ENCODE assay signal across 8 cellular contexts in genomic region chr20:462199-462991, GRCh38. TPM values are rescaled to one million over a fixed set of nuclear protein-coding genes. Genes with fewer than 3 reads are reported as not detected.
DNase-seq lines count a peak whose midpoint lies in the region; ATAC-seq and TF ChIP-seq lines count a peak whose summit lies in the region.

Gene TBC1D20, minus strand, starts transcription at chr20:462533. Its CDS starts 128 bp downstream, at chr20:462405.

- H3K23ac ChIP-seq in H9 (ENCODE audit: insufficient read length, low read depth, low read length): no peak within 1 kb of the TSS

- H3K9ac ChIP-seq in H9 (ENCODE audit: extremely low read depth, insufficient read length, low read length) (peak within 1 kb of the TSS; percentile 43), Loucy (ENCODE audit: low read depth, low read length, poor library complexity, severe bottlenecking) (peak within 1 kb of the TSS; percentile 85)

- no peak within 1 kb of the TSS for H2BK120ac ChIP-seq in H9 (ENCODE audit: low read depth, low read length, poor library complexity, severe bottlenecking)

- no peaks in the 10 kb centered on the region for H3K79me1 ChIP-seq in H9 (ENCODE audit: insufficient read depth, low read depth, low read length, poor library complexity, severe bottlenecking)

- H3K9me3 Mint-ChIP-seq in H9 (peaks cover 7 to 8% of the 10 kb centered on the region in 2 experiments), nephron (peaks cover 2% of the 10 kb centered on the region)
- H3K9me3 Mint-ChIP-seq in activated T-helper 2 cell treated with anti-CD3 and anti-CD28 coated beads, Interferon-gamma antibody, Interleukin-2, Interleukin-4, amounts not matched to agents 10 μg/mL and 5 μg/mL and 100 μg/mL, durations not matched to agents 14 hours and 24 hours and 36 hours: peaks cover 7% of the 10 kb centered on the region
- H3K9me3 Mint-ChIP-seq in stimulated activated naive CD8-positive, alpha-beta T cell treated with anti-CD3 and anti-CD28 coated beads, Interleukin-15, Interleukin-2, amounts not matched to agents 100 ng/mL and 50 ng/mL, for 24 hours: no peaks in the 10 kb centered on the region

- H2BK20ac ChIP-seq in H9 (ENCODE audit: low read depth, low read length, poor library complexity, severe bottlenecking): no peak within 1 kb of the TSS

- H3K27ac Mint-ChIP-seq in H9: peak within 1 kb of the TSS in 2 of 3 experiments; percentile 3 to 72; a peak in 2 of 7 replicates
- H3K27ac Mint-ChIP-seq in activated T-helper 2 cell treated with anti-CD3 and anti-CD28 coated beads, Interferon-gamma antibody, Interleukin-2, Interleukin-4, amounts not matched to agents 10 μg/mL and 5 μg/mL and 100 μg/mL, durations not matched to agents 14 hours and 24 hours and 36 hours: peak within 1 kb of the TSS; percentile 89
- peak within 1 kb of the TSS; percentile 84 to 98 (median 92) for H3K27ac Mint-ChIP-seq in nephron
- H3K27ac Mint-ChIP-seq in stimulated activated naive CD8-positive, alpha-beta T cell treated with anti-CD3 and anti-CD28 coated beads, Interleukin-15, Interleukin-2, amounts not matched to agents 100 ng/mL and 50 ng/mL, for 24 hours: peak within 1 kb of the TSS; percentile 87

- no peaks in the 10 kb centered on the region for H3K9me2 ChIP-seq in Loucy (replicated peaks; ENCODE audit: low read depth, low read length)

- intact Hi-C loops in activated T-helper 2 cell treated with anti-CD3 and anti-CD28 coated beads, Interferon-gamma antibody, Interleukin-2, Interleukin-4, amounts not matched to agents 10 μg/mL and 5 μg/mL and 100 μg/mL, durations not matched to agents 14 hours and 24 hours and 36 hours (cut with micrococcal nuclease): loop anchor here (1.0 to 5.0 kb wide), 3 partner anchors 16 to 55 kb away; partner anchors contain the start of gene RBCK1

- TF ChIP-seq CTCF in H9 (conservative IDR thresholded peaks at IDR 0.05): peak; percentile 31; the same call in 2 of the 3 replicates
- peak; percentile 33 for TF ChIP-seq CTCF in Loucy (conservative IDR thresholded peaks at IDR 0.05; ENCODE audit: low read length)
- peak; percentile 42 for TF ChIP-seq CTCF in RWPE2 (IDR thresholded peaks at IDR 0.05; ENCODE audit: poor library complexity, severe bottlenecking)
- peak; percentile 27 for TF ChIP-seq CTCF in fibroblast of the aortic adventitia (IDR thresholded peaks at IDR 0.05; ENCODE audit: insufficient read depth, low read length)
- no peak for TF ChIP-seq CTCF in nephron (IDR thresholded peaks at IDR 0.05; ENCODE audit: unreplicated experiment in 3 of 3)

- no peak within 1 kb of the TSS for H3K27ac ChIP-seq in H9 (ENCODE audit: insufficient read length, low read depth, low read length)
- peak within 1 kb of the TSS; percentile 56 for H3K27ac ChIP-seq in RWPE2 (ENCODE audit: poor library complexity, severe bottlenecking)

- H3K36me3 ChIP-seq in Loucy (ENCODE audit: insufficient read depth, low read length): no peaks in the 10 kb centered on the region
- peaks cover 29% of the 10 kb centered on the region for H3K36me3 ChIP-seq in RWPE2 (ENCODE audit: low read depth)

- H4K91ac ChIP-seq in H9 (ENCODE audit: insufficient read length, low read depth, low read length): no peak within 1 kb of the TSS

- no peaks in the 10 kb centered on the region; the same call in 1 of the 2 replicates for H3K4me1 ChIP-seq in H9 (ENCODE audit: insufficient read depth, low read length)
- H3K4me1 ChIP-seq in Loucy (ENCODE audit: insufficient read depth, low read length, poor library complexity, severe bottlenecking): peaks cover 39% of the 10 kb centered on the region
- peaks cover 10% of the 10 kb centered on the region for H3K4me1 ChIP-seq in RWPE2 (ENCODE audit: insufficient read depth, poor library complexity, severe bottlenecking)

- in situ Hi-C loops in G401 (cut with HindIII; ENCODE audit: low sequenced_read_pairs): no loop called here

- H3K4me1 Mint-ChIP-seq in H9: peaks cover 15 to 19% of the 10 kb centered on the region in 2 experiments
- H3K4me1 Mint-ChIP-seq in activated T-helper 2 cell treated with anti-CD3 and anti-CD28 coated beads, Interferon-gamma antibody, Interleukin-2, Interleukin-4, amounts not matched to agents 10 μg/mL and 5 μg/mL and 100 μg/mL, durations not matched to agents 14 hours and 24 hours and 36 hours (ENCODE audit: low read depth): peaks cover 42% of the 10 kb centered on the region
- H3K4me1 Mint-ChIP-seq in nephron: peaks cover 35% of the 10 kb centered on the region
- H3K4me1 Mint-ChIP-seq in stimulated activated naive CD8-positive, alpha-beta T cell treated with anti-CD3 and anti-CD28 coated beads, Interleukin-15, Interleukin-2, amounts not matched to agents 100 ng/mL and 50 ng/mL, for 24 hours (ENCODE audit: low read depth): peaks cover 46% of the 10 kb centered on the region

- peaks cover 35% of the 10 kb centered on the region for H3K27me3 Mint-ChIP-seq in H9 (ENCODE audit: low read depth)
- H3K27me3 Mint-ChIP-seq in activated T-helper 2 cell treated with anti-CD3 and anti-CD28 coated beads, Interferon-gamma antibody, Interleukin-2, Interleukin-4, amounts not matched to agents 10 μg/mL and 5 μg/mL and 100 μg/mL, durations not matched to agents 14 hours and 24 hours and 36 hours (ENCODE audit: low read depth): peaks cover 5% of the 10 kb centered on the region
- H3K27me3 Mint-ChIP-seq in nephron (ENCODE audit: low read depth): peaks cover 7% of the 10 kb centered on the region
- H3K27me3 Mint-ChIP-seq in stimulated activated naive CD8-positive, alpha-beta T cell treated with anti-CD3 and anti-CD28 coated beads, Interleukin-15, Interleukin-2, amounts not matched to agents 100 ng/mL and 50 ng/mL, for 24 hours: no peaks in the 10 kb centered on the region

- H3K36me3 Mint-ChIP-seq in H9 (ENCODE audit: insufficient read depth in 1 of 3, low read depth in 3 of 3) (peaks cover 0 to 2% (median 2%) of the 10 kb centered on the region in 3 experiments; a peak in 4 of 7 replicates), nephron (ENCODE audit: low read depth) (peaks cover 2% of the 10 kb centered on the region)
- peaks cover 31% of the 10 kb centered on the region for H3K36me3 Mint-ChIP-seq in activated T-helper 2 cell treated with anti-CD3 and anti-CD28 coated beads, Interferon-gamma antibody, Interleukin-2, Interleukin-4, amounts not matched to agents 10 μg/mL and 5 μg/mL and 100 μg/mL, durations not matched to agents 14 hours and 24 hours and 36 hours (ENCODE audit: low read depth)
- H3K36me3 Mint-ChIP-seq in stimulated activated naive CD8-positive, alpha-beta T cell treated with anti-CD3 and anti-CD28 coated beads, Interleukin-15, Interleukin-2, amounts not matched to agents 100 ng/mL and 50 ng/mL, for 24 hours (ENCODE audit: low read depth): peaks cover 3% of the 10 kb centered on the region

- H3T11ph ChIP-seq in H9 (ENCODE audit: low read length): no peak within 1 kb of the TSS

- H2BK12ac ChIP-seq in H9 (ENCODE audit: insufficient read length, low read depth, low read length): no peak within 1 kb of the TSS

- H3K23me2 ChIP-seq in H9 (ENCODE audit: insufficient read length, low read depth, low read length, poor library complexity, severe bottlenecking): peaks cover 6% of the 10 kb centered on the region

- H4K5ac ChIP-seq in H9 (ENCODE audit: insufficient read length, low read depth, low read length): no peak within 1 kb of the TSS

- H3K14ac ChIP-seq in H9 (ENCODE audit: insufficient read depth, low read length): peak within 1 kb of the TSS; percentile 9

- no CpG with 5 or more reads among the region's 80 CpGs for WGBS in H9 (ENCODE audit: extremely low coverage, insufficient read length, low lambda C conversion rate)

- H3K56ac ChIP-seq in H9 (ENCODE audit: insufficient read length, low read depth, low read length): no peak within 1 kb of the TSS

- H3K9me3 ChIP-seq in H9 (ENCODE audit: control insufficient read depth, low read depth, low read length): peaks cover under 1% of the 10 kb centered on the region
- peaks cover 3% of the 10 kb centered on the region; the same call in 1 of the 2 replicates for H3K9me3 ChIP-seq in Loucy (ENCODE audit: insufficient read depth, low read depth, low read length)
- no peaks in the 10 kb centered on the region for H3K9me3 ChIP-seq in RWPE2 (ENCODE audit: severe bottlenecking)

- no peak within 1 kb of the TSS for H2BK5ac ChIP-seq in H9 (ENCODE audit: insufficient read length, low read length)

- H2AK5ac ChIP-seq in H9 (ENCODE audit: insufficient read length, low read length): no peak within 1 kb of the TSS

- DNase-seq in G401 (ENCODE audit: low spot score) (peak; percentile 89), H9 (peak; percentile 83), RWPE2 (ENCODE audit: low spot score) (peak; percentile 76), fibroblast of the aortic adventitia (ENCODE audit: low read depth) (peak; percentile 84)
- peak; percentile 80 for DNase-seq in activated T-helper 2 cell treated with anti-CD3 and anti-CD28 coated beads, Interferon-gamma antibody, Interleukin-2, Interleukin-4, amounts not matched to agents 10 μg/mL and 5 μg/mL and 100 μg/mL, durations not matched to agents 14 hours and 24 hours and 36 hours (ENCODE audit: low spot score)

- peak within 1 kb of the TSS; percentile 91 for H3K4me3 ChIP-seq in Loucy (ENCODE audit: low read length, poor library complexity, severe bottlenecking)
- H3K4me3 ChIP-seq in RWPE2 (ENCODE audit: severe bottlenecking): peak within 1 kb of the TSS; percentile 95
- peak within 1 kb of the TSS; percentile 83 for H3K4me3 ChIP-seq in fibroblast of the aortic adventitia (ENCODE audit: low read depth, low read length)

- no peak within 1 kb of the TSS for H2BK15ac ChIP-seq in H9 (ENCODE audit: low read depth, low read length)

- H3K18ac ChIP-seq in H9 (ENCODE audit: insufficient read length, low read depth, low read length): no peak within 1 kb of the TSS

- no peak within 1 kb of the TSS for H3K4ac ChIP-seq in H9 (ENCODE audit: low read depth, low read length)

- H4K20me1 ChIP-seq in H9 (ENCODE audit: control insufficient read depth, insufficient read depth, insufficient read length) (no peaks in the 10 kb centered on the region), Loucy (ENCODE audit: insufficient read depth, low read length, poor library complexity, severe bottlenecking) (peaks cover 37% of the 10 kb centered on the region)

- H4K8ac ChIP-seq in H9 (replicated peaks; ENCODE audit: insufficient read length, low read depth, low read length): no peak within 1 kb of the TSS

- H3K4me3 Mint-ChIP-seq in H9: peak within 1 kb of the TSS; percentile 82 to 91
- H3K4me3 Mint-ChIP-seq in activated T-helper 2 cell treated with anti-CD3 and anti-CD28 coated beads, Interferon-gamma antibody, Interleukin-2, Interleukin-4, amounts not matched to agents 10 μg/mL and 5 μg/mL and 100 μg/mL, durations not matched to agents 14 hours and 24 hours and 36 hours (ENCODE audit: low read depth): peak within 1 kb of the TSS; percentile 96
- peak within 1 kb of the TSS; percentile 90 to 99 (median 98) for H3K4me3 Mint-ChIP-seq in nephron
- H3K4me3 Mint-ChIP-seq in stimulated activated naive CD8-positive, alpha-beta T cell treated with anti-CD3 and anti-CD28 coated beads, Interleukin-15, Interleukin-2, amounts not matched to agents 100 ng/mL and 50 ng/mL, for 24 hours: peak within 1 kb of the TSS; percentile 98

- peak; percentile 92 for ATAC-seq in RWPE2 (ENCODE audit: low read depth)

- H2AFZ ChIP-seq in H9 (ENCODE audit: low read length) (peak within 1 kb of the TSS; percentile 90), Loucy (ENCODE audit: low read length) (peak within 1 kb of the TSS; percentile 78)

- H3K4me2 ChIP-seq in H9 (ENCODE audit: insufficient read depth, insufficient read length, low read length) (peak within 1 kb of the TSS; percentile 62), Loucy (ENCODE audit: low read depth, low read length, poor library complexity, severe bottlenecking) (peak within 1 kb of the TSS; percentile 91)

- no peaks in the 10 kb centered on the region for H3F3A ChIP-seq in Loucy (ENCODE audit: low read depth)

- H3K27me3 ChIP-seq in H9 (ENCODE audit: insufficient read depth, low read length) (no peaks in the 10 kb centered on the region), Loucy (ENCODE audit: insufficient read depth, low read length, poor library complexity, severe bottlenecking) (no peaks in the 10 kb centered on the region), RWPE2 (ENCODE audit: insufficient read depth, poor library complexity, severe bottlenecking) (no peaks in the 10 kb centered on the region)

- H3K79me2 ChIP-seq in H9 (ENCODE audit: insufficient read depth, low read length): peaks cover 4% of the 10 kb centered on the region; the same call in 1 of the 2 replicates
- H3K79me2 ChIP-seq in Loucy (ENCODE audit: insufficient read depth, low read length): peaks cover 48% of the 10 kb centered on the region

RNA-seq across cellular contexts. Expression of gene TBC1D20, which starts in this region (rescaled TPM):
- 13.5 and 17.4 TPM in 2 replicates for total RNA-seq in G401 (2014; rRNA removed; shearing (Covaris generic))
- total RNA-seq in H9 (2021) (16.8 and 17.9 TPM in 2 replicates), fibroblast of the aortic adventitia (ENCODE audit: low replicate concordance) (27.1 and 34.4 TPM in 2 replicates)
- 30.1 and 31.5 TPM in 2 replicates for total RNA-seq in activated T-helper 2 cell treated with anti-CD3 and anti-CD28 coated beads, Interferon-gamma antibody, Interleukin-2, Interleukin-4, amounts not matched to agents 10 μg/mL and 5 μg/mL and 100 μg/mL, durations not matched to agents 14 hours and 24 hours and 36 hours

Comparison
In these comparisons a context has a peak if more than half of its experiments do, and no peak if none do; other contexts are left out.
1. H3K27ac Mint-ChIP-seq: peak in every context shown above with its lines; median percentile 92 in nephron; 89 in activated T-helper 2 cell treated with anti-CD3 and anti-CD28 coated beads, Interferon-gamma antibody, Interleukin-2, Interleukin-4, amounts not matched to agents 10 μg/mL and 5 μg/mL and 100 μg/mL, durations not matched to agents 14 hours and 24 hours and 36 hours; 87 in stimulated activated naive CD8-positive, alpha-beta T cell treated with anti-CD3 and anti-CD28 coated beads, Interleukin-15, Interleukin-2, amounts not matched to agents 100 ng/mL and 50 ng/mL, for 24 hours; 38 in H9.
2. CTCF ChIP-seq: peak in H9 (single experiment), Loucy (single experiment), RWPE2 (single experiment) and fibroblast of the aortic adventitia (single experiment); none in nephron (0 of 3).
3. Peak in every context shown above with its lines, with median percentiles within 50 percentile points of each other: DNase-seq, H3K4me3 Mint-ChIP-seq and H3K4me3 ChIP-seq.